ENCODE assay signal across 13 cellular contexts in the genomic region with DNA sequence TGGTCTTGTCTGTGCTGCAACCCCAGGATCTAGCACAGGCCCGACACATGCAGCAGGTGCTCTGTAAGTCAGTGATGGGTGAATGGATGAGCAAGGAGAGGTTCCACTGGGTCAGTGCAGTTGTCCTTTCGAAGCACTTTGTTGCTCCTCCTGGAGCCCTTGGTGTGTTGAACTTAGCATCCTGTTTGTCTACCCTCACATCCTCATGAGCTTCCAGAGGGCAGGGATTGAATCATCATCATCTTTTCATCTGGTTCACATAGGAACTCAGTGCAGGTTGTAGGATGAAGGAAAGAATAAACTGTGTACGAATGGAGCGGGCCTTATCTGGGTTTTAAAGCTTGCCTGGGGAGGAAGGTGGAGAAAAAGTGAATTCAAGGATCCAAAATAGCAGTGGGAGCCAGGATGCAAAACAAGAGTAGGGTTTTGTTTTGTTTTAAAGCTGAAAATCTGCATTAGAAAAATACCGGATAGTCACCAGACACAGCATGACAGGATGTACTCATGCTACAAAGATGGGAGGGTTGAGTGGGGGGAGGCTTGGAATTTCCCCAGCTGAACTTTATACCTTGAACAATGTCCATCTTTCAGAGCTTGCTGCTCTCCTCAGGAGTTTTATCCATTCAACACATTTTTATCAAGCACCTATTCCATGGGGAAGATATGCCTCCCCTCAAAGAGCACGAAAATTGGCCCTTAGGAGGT.
DNase-seq lines count a peak whose midpoint lies in the region; ATAC-seq and TF ChIP-seq lines count a peak whose summit lies in the region.
"Had no signal": no experiment of that assay in that cellular context is flagged by ENCODE, and none has a peak within 500 bp of the region (broad histone marks: within the 10 kb centered on the region; RNA-seq: fewer than 3 reads in every experiment).

No MANE protein-coding gene starts in this region.

- no peak overlapping the region for H3K9ac ChIP-seq in iPS-15b (ENCODE audit: low read depth, low read length)

- H3K27me3 Mint-ChIP-seq in stimulated activated naive CD8-positive, alpha-beta T cell treated with anti-CD3 and anti-CD28 coated beads, Interleukin-15, Interleukin-2, amounts not matched to agents 100 ng/mL and 50 ng/mL, for 24 hours = no peaks in the 10 kb centered on the region
- no peaks in the 10 kb centered on the region for H3K27me3 Mint-ChIP-seq in activated naive CD8-positive, alpha-beta T cell

- peaks cover 74% of the 10 kb centered on the region for H3K4me1 Mint-ChIP-seq in stimulated activated naive CD8-positive, alpha-beta T cell treated with anti-CD3 and anti-CD28 coated beads, Interleukin-15, Interleukin-2, amounts not matched to agents 100 ng/mL and 50 ng/mL, for 24 hours (ENCODE audit: low read depth)
- H3K4me1 Mint-ChIP-seq in activated naive CD8-positive, alpha-beta T cell (ENCODE audit: low read depth) = peaks cover 63% of the 10 kb centered on the region

- peaks cover 83% of the 10 kb centered on the region for H3K36me3 Mint-ChIP-seq in stimulated activated naive CD8-positive, alpha-beta T cell treated with anti-CD3 and anti-CD28 coated beads, Interleukin-15, Interleukin-2, amounts not matched to agents 100 ng/mL and 50 ng/mL, for 24 hours (ENCODE audit: low read depth)
- peaks cover 23% of the 10 kb centered on the region for H3K36me3 Mint-ChIP-seq in activated naive CD8-positive, alpha-beta T cell

- no peaks in the 10 kb centered on the region for H3K36me3 ChIP-seq in iPS-15b (ENCODE audit: control insufficient read depth, insufficient read depth, low read length)
- H3K36me3 ChIP-seq: neutrophil had no signal

- no peaks in the 10 kb centered on the region for H3K9me3 Mint-ChIP-seq in stimulated activated naive CD8-positive, alpha-beta T cell treated with anti-CD3 and anti-CD28 coated beads, Interleukin-15, Interleukin-2, amounts not matched to agents 100 ng/mL and 50 ng/mL, for 24 hours
- H3K9me3 Mint-ChIP-seq in activated naive CD8-positive, alpha-beta T cell (ENCODE audit: low read depth) = no peaks in the 10 kb centered on the region

- H3K9me3 ChIP-seq in iPS-15b (ENCODE audit: control insufficient read depth, insufficient read depth, low read length) = no peaks in the 10 kb centered on the region
- H3K9me3 ChIP-seq: neutrophil had no signal

- H3K4me3 ChIP-seq in iPS-15b (ENCODE audit: low read depth, low read length) = peak overlapping the region; percentile 1

- ATAC-seq in stimulated activated naive CD8-positive, alpha-beta T cell treated with anti-CD3 and anti-CD28 coated beads, Interleukin-15, Interleukin-2, amounts not matched to agents 100 U/mL and 50 U/mL, for 24 hours = no peak

- in situ Hi-C loops in GM13977 (cut with MboI; ENCODE audit: low pct_unique_long_range_greater_than_20kb, low sequenced_read_pairs, unreplicated experiment) = no loop called here

- DNase-seq in stimulated activated naive CD8-positive, alpha-beta T cell treated with anti-CD3 and anti-CD28 coated beads, Interleukin-15, Interleukin-2, amounts not matched to agents 100 U/mL and 50 U/mL, for 24 hours = no peak
- DNase-seq in GM13977 (ENCODE audit: low spot score) = no peak
- DNase-seq in cerebellar cortex (ENCODE audit: low spot score) = no peak
- no peak for DNase-seq in NCI-H82 treated with DMSO at 0.1 percent for 48 hours (lab: John Stamatoyannopoulos, UW; ENCODE audit: unreplicated experiment)
- DNase-seq in RKO (ENCODE audit: low spot score) = no peak
- DNase-seq: Kasumi-1; NCI-H2081 treated with DMSO at 0.1 percent for 48 hours; stimulated activated CD4-positive, alpha-beta T cell treated with anti-CD3 and anti-CD28 coated beads, Interleukin-15, amount 100 ng/mL, for 24 hours; SW 1271 had no signal

- peaks cover 20% of the 10 kb centered on the region for H3K4me1 ChIP-seq in iPS-15b (ENCODE audit: control insufficient read depth, insufficient read depth, low read length)

- H3K27ac Mint-ChIP-seq in stimulated activated naive CD8-positive, alpha-beta T cell treated with anti-CD3 and anti-CD28 coated beads, Interleukin-15, Interleukin-2, amounts not matched to agents 100 ng/mL and 50 ng/mL, for 24 hours = peak overlapping the region; percentile 3
- peak overlapping the region; percentile 80 for H3K27ac Mint-ChIP-seq in activated naive CD8-positive, alpha-beta T cell

- no peak for TF ChIP-seq CTCF in GM13977 (IDR thresholded peaks at IDR 0.05; ENCODE audit: extremely low read depth, insufficient read depth, missing control alignments)

- H3K4me3 Mint-ChIP-seq in stimulated activated naive CD8-positive, alpha-beta T cell treated with anti-CD3 and anti-CD28 coated beads, Interleukin-15, Interleukin-2, amounts not matched to agents 100 ng/mL and 50 ng/mL, for 24 hours = peak overlapping the region; percentile 17
- H3K4me3 Mint-ChIP-seq in activated naive CD8-positive, alpha-beta T cell = peak overlapping the region; percentile 50

- H3K27me3 ChIP-seq in iPS-15b (ENCODE audit: control insufficient read depth, insufficient read depth, low read length) = no peaks in the 10 kb centered on the region
- H3K27me3 ChIP-seq: neutrophil had no signal
